ENCODE assay signal across 19 cellular contexts in genomic region chr20:20663841-20664240, GRCh38. TPM values are rescaled to one million over a fixed set of nuclear protein-coding genes. Genes with fewer than 3 reads are reported as not detected.
A peak's percentile ranks its signal among the peaks of the same experiment; 100 is the strongest.
DNase-seq lines count a peak whose midpoint lies in the region; ATAC-seq and TF ChIP-seq lines count a peak whose summit lies in the region.
"Had no signal": no experiment of that assay in that cellular context is flagged by ENCODE, and none has a peak within 500 bp of the region (broad histone marks: within the 10 kb centered on the region; RNA-seq: fewer than 3 reads in every experiment).

No MANE protein-coding gene starts in this region.

- peaks cover 6% of the 10 kb centered on the region for H3K36me3 Mint-ChIP-seq in MCF 10A (ENCODE audit: insufficient read depth, unreplicated experiment)
- peaks cover 2% of the 10 kb centered on the region for H3K36me3 Mint-ChIP-seq in effector memory CD8-positive, alpha-beta T cell (ENCODE audit: insufficient read depth)
- H3K36me3 Mint-ChIP-seq in activated T-cell treated with anti-CD3 and anti-CD28 coated beads, Interleukin-2, amount 50 U/mL, for 72 hours (ENCODE audit: insufficient read depth in 2 of 2), result no peaks in the 10 kb centered on the region

- POLR2A ChIA-PET in MCF 10A (lab: Yijun Ruan, JAX), result interaction anchor here (0.7 to 1.0 kb wide), 2 partner anchors 61 to 158 kb away, joined by 3 read pairs; no protein-coding TSS in a partner anchor

- DNase-seq in MCF 10A (ENCODE audit: unreplicated experiment), result peak; percentile 3
- no peak for DNase-seq in breast epithelium (ENCODE audit: low spot score in 2 of 2)
- DNase-seq in epithelial cell of esophagus (ENCODE audit: low read depth), result peak; percentile 41
- no peak for DNase-seq in effector memory CD8-positive, alpha-beta T cell
- DNase-seq in posterior vena cava (ENCODE audit: low spot score), result no peak
- no peak for DNase-seq in AG08396 (ENCODE audit: low spot score)
- no peak for DNase-seq in activated T-cell treated with anti-CD3 and anti-CD28 coated beads, Interleukin-2, amount 50 U/mL, for 72 hours
- DNase-seq: CD4-positive, alpha-beta T cell; DMS153; EL; NCI-H1048; NCI-H1436; NCI-H1930; NCI-H2171; NCI-H446; NK-92 treated with Interleukin-12 subunit alpha and Interleukin-12 subunit beta, amount 100 ng/mL, for 24 hours; SHP77 treated with DMSO at 0.1 percent for 48 hours had no signal

- CTCF ChIA-PET in MCF 10A (lab: Yijun Ruan, JAX), result interaction anchor here (0.6 to 15.6 kb wide), 4 partner anchors 8 to 279 kb away, joined by 4 to 373 read pairs (median 4); no protein-coding TSS in a partner anchor

- H3K36me3 ChIP-seq in breast epithelium, result no peaks in the 10 kb centered on the region

- H3K27ac Mint-ChIP-seq in MCF 10A (ENCODE audit: low read depth, unreplicated experiment), result no peak overlapping the region
- no peak overlapping the region for H3K27ac Mint-ChIP-seq in effector memory CD8-positive, alpha-beta T cell
- no peak overlapping the region for H3K27ac Mint-ChIP-seq in activated T-cell treated with anti-CD3 and anti-CD28 coated beads, Interleukin-2, amount 50 U/mL, for 72 hours
- H3K27ac Mint-ChIP-seq: CD4-positive, alpha-beta T cell had no signal

- no peak for ATAC-seq in effector memory CD8-positive, alpha-beta T cell (replicated peaks)
- no peak for ATAC-seq in activated T-cell treated with anti-CD3 and anti-CD28 coated beads, Interleukin-2, amount 50 U/mL, for 72 hours (replicated peaks in 1 of 2)

- H3K27me3 Mint-ChIP-seq in MCF 10A (ENCODE audit: insufficient read depth, unreplicated experiment), result no peaks in the 10 kb centered on the region
- no peaks in the 10 kb centered on the region for H3K27me3 Mint-ChIP-seq in effector memory CD8-positive, alpha-beta T cell
- no peaks in the 10 kb centered on the region for H3K27me3 Mint-ChIP-seq in activated T-cell treated with anti-CD3 and anti-CD28 coated beads, Interleukin-2, amount 50 U/mL, for 72 hours (ENCODE audit: low read depth)
- H3K27me3 Mint-ChIP-seq: CD4-positive, alpha-beta T cell had no signal

- TF ChIP-seq CTCF in MCF 10A (IDR thresholded peaks at IDR 0.05; ENCODE audit: unreplicated experiment) (no peak), breast epithelium (IDR thresholded peaks at IDR 0.05) (no peak), VCaP (conservative IDR thresholded peaks at IDR 0.05) (no peak), epithelial cell of esophagus (IDR thresholded peaks at IDR 0.05; ENCODE audit: insufficient read depth, low read depth, low read length, missing control alignments) (no peak)

- no peaks in the 10 kb centered on the region for H3K4me1 Mint-ChIP-seq in MCF 10A (ENCODE audit: insufficient read depth, unreplicated experiment)
- peaks cover 19 to 26% of the 10 kb centered on the region in 2 donors for H3K4me1 Mint-ChIP-seq in effector memory CD8-positive, alpha-beta T cell (ENCODE audit: low read depth in 2 of 2)
- peaks cover 30% of the 10 kb centered on the region for H3K4me1 Mint-ChIP-seq in activated T-cell treated with anti-CD3 and anti-CD28 coated beads, Interleukin-2, amount 50 U/mL, for 72 hours (ENCODE audit: low read depth)

- intact Hi-C loops in MCF 10A (cut with micrococcal nuclease), result no loop called here
- intact Hi-C loops in breast epithelium (cut with DNase I; ENCODE audit: low total_unique reads), result no loop called here
- intact Hi-C loops in posterior vena cava (cut with DNase I), result loop anchor here in 1 of 2 donors (10.0 kb wide), 1 partner anchor 161 kb away; no protein-coding TSS in a partner anchor

- H3K9me3 Mint-ChIP-seq in MCF 10A (ENCODE audit: unreplicated experiment), result no peaks in the 10 kb centered on the region
- H3K9me3 Mint-ChIP-seq in effector memory CD8-positive, alpha-beta T cell, result no peaks in the 10 kb centered on the region
- no peaks in the 10 kb centered on the region for H3K9me3 Mint-ChIP-seq in activated T-cell treated with anti-CD3 and anti-CD28 coated beads, Interleukin-2, amount 50 U/mL, for 72 hours
- H3K9me3 Mint-ChIP-seq: CD4-positive, alpha-beta T cell had no signal

- H3K27ac ChIP-seq in breast epithelium, result no peak overlapping the region
- H3K27ac ChIP-seq in VCaP, result peak overlapping the region; percentile 68

- no peak overlapping the region for H3K4me3 Mint-ChIP-seq in MCF 10A (ENCODE audit: unreplicated experiment)
- H3K4me3 Mint-ChIP-seq in effector memory CD8-positive, alpha-beta T cell, result no peak overlapping the region
- no peak overlapping the region for H3K4me3 Mint-ChIP-seq in activated T-cell treated with anti-CD3 and anti-CD28 coated beads, Interleukin-2, amount 50 U/mL, for 72 hours
- H3K4me3 Mint-ChIP-seq: CD4-positive, alpha-beta T cell had no signal

- no peaks in the 10 kb centered on the region for H3K4me1 ChIP-seq in breast epithelium

- no peak overlapping the region for H3K4me3 ChIP-seq in breast epithelium
- H3K4me3 ChIP-seq in epithelial cell of esophagus (ENCODE audit: low read length), result no peak overlapping the region
- H3K4me3 ChIP-seq: GM12878 had no signal

- no peaks in the 10 kb centered on the region for H3K27me3 ChIP-seq in breast epithelium

- no peak for TF ChIP-seq POLR2A in breast epithelium (IDR thresholded peaks at IDR 0.05)

- H3K9me3 ChIP-seq in breast epithelium, result no peaks in the 10 kb centered on the region

- no TSS peak for BruUV-seq in MCF 10A (replicated peaks; lab: Mats Ljungman, UMichigan)

RNA-seq across cellular contexts. Expression of gene RALGAPA2, which starts 48.6 kb away (rescaled TPM):
- total RNA-seq in MCF 10A (2022), result 9.8 and 12.1 TPM in 2 replicates
- 10 to 100 TPM; 34.6 to 74.1 (median 46.0) TPM for total RNA-seq in breast epithelium
- total RNA-seq in posterior vena cava, result 10 to 100 TPM; 34.2 to 38.0 TPM
- 10 to 100 TPM; 38.4 to 46.8 TPM for total RNA-seq in activated T-cell treated with anti-CD3 and anti-CD28 coated beads, Interleukin-2, amount 50 U/mL, for 72 hours

Comparison
In these comparisons a context has a peak if more than half of its experiments do, and no peak if none do; other contexts are left out.
1. DNase-seq: peak in MCF 10A (single experiment) and epithelial cell of esophagus (single experiment); none in breast epithelium (0 of 2), effector memory CD8-positive, alpha-beta T cell (0 of 3), posterior vena cava (single experiment), AG08396 (single experiment) and activated T-cell treated with anti-CD3 and anti-CD28 coated beads, Interleukin-2, amount 50 U/mL, for 72 hours (0 of 2).